Comparison of ENCODE assay signal across 36 cellular contexts in the genomic region with DNA sequence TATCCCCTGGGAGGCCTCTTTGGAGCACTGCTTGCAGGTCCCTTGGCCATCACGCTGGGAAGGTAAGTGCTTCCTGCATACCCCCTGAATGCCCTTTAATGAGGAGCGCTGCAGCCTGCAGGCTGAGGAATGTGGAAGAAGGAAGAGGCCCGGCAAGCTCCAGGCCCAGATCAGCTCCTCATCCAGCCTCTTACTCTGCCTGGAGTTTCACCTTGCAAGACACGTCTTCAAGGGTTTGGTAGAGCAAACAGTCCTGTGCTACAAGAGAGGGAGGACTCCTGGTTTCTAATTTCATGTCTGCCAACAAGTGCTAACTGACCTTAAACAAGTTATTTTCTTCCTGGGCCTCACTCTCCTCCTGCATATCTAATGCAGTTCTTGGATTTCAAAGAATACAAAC. TPM values are rescaled to one million over a fixed set of nuclear protein-coding genes. Genes with fewer than 3 reads are reported as not detected.
"Had no signal": no experiment of that assay in that cellular context is flagged by ENCODE, and none has a peak within 500 bp of the region (broad histone marks: within the 10 kb centered on the region; RNA-seq: fewer than 3 reads in every experiment).

No MANE protein-coding gene starts in this region.

- H3K9me3 ChIP-seq: MG63 had no signal

- DNase-seq: Karpas-422, Kasumi-1, MG63, MM.1S, MV-4-11, NCI-H1048, NCI-H1092, NCI-H1092 treated with DMSO at 0.1 percent for 48 hours, NCI-H1105, NCI-H1105 treated with DMSO at 0.1 percent for 48 hours, NCI-H1417, NCI-H1417 treated with DMSO at 0.1 percent for 48 hours, NCI-H1436, NCI-H1436 treated with DMSO at 0.1 percent for 48 hours, NCI-H146, NCI-H1694, NCI-H1694 treated with DMSO at 0.1 percent for 48 hours, NCI-H187, NCI-H187 treated with DMSO at 0.1 percent for 48 hours, NCI-H1930, NCI-H2029, NCI-H2029 treated with DMSO at 0.1 percent for 48 hours, NCI-H2081, NCI-H2081 treated with DMSO at 0.1 percent for 48 hours, NCI-H2107, NCI-H2171, NCI-H2171 treated with DMSO at 0.1 percent for 48 hours, NCI-H2227 treated with DMSO at 0.1 percent for 48 hours, NCI-H226, NCI-H345, NCI-H446, NCI-H446 treated with DMSO at 0.1 percent for 48 hours, NCI-H510A, NCI-H510A treated with DMSO at 0.1 percent for 48 hours, NCI-H524 had no signal

- H3K4me3 ChIP-seq: MG63 had no signal

- H3K27me3 ChIP-seq: MG63 had no signal

- H3K36me3 ChIP-seq: MG63 had no signal

RNA-seq across cellular contexts. Expression of gene DERL3, which starts 29.8 kb away (rescaled TPM):
- total RNA-seq: MCF 10A had no signal
